Comparison of ENCODE assay signal across 1 cellular context in the genomic region with DNA sequence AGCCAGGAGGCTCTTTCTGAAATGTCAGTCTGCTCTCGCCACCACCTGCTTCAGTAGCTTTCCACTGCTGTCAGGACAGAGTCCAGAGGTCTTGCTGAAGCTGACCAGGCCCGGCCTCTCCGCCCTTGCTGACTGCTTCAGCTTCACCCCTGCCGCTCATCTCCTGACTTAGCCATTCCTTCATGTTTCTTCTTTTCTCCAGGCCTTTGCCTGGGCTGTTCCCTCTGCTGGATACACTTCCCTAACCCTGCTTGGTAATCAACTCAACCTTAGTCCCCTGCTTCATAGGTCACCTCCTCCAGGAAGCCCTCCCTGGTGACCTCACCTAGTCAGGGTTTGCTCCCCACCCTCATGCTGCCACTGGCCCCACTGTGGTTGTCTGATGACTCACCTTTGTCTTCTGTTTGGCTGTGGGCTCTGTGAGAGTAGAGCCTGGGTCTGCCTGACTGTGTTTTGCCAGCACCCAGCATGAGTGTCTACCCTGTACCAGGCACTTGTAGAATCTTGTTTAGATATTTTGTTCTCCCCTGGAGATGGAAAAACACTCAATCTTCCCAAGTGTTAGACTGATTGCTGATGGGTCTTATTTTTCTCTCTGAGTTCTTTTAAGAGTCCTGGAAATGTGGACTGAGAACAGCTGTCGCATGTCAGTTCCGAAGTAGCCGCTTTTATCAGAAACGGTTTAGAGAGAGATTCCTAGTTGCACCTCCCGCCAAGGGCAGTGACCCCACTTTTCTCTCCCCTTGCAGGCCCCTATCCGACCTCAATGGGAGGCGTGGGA.
A peak's percentile ranks its signal among the peaks of the same experiment; 100 is the strongest.
TF ChIP-seq lines count a peak whose summit lies in the region.

No MANE protein-coding gene starts in this region.

TF ChIP-seq in HepG2, 621 proteins besides CTCF, POLR2A, EP300 and RAD21 (continued from another document):
- TF ChIP-seq, protein P1, sequence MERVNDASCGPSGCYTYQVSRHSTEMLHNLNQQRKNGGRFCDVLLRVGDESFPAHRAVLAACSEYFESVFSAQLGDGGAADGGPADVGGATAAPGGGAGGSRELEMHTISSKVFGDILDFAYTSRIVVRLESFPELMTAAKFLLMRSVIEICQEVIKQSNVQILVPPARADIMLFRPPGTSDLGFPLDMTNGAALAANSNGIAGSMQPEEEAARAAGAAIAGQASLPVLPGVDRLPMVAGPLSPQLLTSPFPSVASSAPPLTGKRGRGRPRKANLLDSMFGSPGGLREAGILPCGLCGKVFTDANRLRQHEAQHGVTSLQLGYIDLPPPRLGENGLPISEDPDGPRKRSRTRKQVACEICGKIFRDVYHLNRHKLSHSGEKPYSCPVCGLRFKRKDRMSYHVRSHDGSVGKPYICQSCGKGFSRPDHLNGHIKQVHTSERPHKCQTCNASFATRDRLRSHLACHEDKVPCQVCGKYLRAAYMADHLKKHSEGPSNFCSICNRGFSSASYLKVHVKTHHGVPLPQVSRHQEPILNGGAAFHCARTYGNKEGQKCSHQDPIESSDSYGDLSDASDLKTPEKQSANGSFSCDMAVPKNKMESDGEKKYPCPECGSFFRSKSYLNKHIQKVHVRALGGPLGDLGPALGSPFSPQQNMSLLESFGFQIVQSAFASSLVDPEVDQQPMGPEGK (CRISPR knock-in tag; IDR thresholded peaks at IDR 0.05), result peak; percentile 72
- peak; percentile 49; the same call in 1 of the 2 replicates for TF ChIP-seq DPF2 (CRISPR knock-in tag; IDR thresholded peaks at IDR 0.05; ENCODE audit: borderline replicate concordance, low read depth)
- peak; percentile 98 for TF ChIP-seq FOSL2 (CRISPR knock-in tag; IDR thresholded peaks at IDR 0.05)
- 0 out of 2 replicates have a peak, but pooled peaks have one; percentile 31 for TF ChIP-seq ZNF891 (CRISPR knock-in tag; IDR thresholded peaks at IDR 0.05)
- TF ChIP-seq ZNF644 (CRISPR knock-in tag; IDR thresholded peaks at IDR 0.05; ENCODE audit: low read depth), result peak; percentile 71; the same call in 1 of the 2 replicates
- TF ChIP-seq, protein P2, sequence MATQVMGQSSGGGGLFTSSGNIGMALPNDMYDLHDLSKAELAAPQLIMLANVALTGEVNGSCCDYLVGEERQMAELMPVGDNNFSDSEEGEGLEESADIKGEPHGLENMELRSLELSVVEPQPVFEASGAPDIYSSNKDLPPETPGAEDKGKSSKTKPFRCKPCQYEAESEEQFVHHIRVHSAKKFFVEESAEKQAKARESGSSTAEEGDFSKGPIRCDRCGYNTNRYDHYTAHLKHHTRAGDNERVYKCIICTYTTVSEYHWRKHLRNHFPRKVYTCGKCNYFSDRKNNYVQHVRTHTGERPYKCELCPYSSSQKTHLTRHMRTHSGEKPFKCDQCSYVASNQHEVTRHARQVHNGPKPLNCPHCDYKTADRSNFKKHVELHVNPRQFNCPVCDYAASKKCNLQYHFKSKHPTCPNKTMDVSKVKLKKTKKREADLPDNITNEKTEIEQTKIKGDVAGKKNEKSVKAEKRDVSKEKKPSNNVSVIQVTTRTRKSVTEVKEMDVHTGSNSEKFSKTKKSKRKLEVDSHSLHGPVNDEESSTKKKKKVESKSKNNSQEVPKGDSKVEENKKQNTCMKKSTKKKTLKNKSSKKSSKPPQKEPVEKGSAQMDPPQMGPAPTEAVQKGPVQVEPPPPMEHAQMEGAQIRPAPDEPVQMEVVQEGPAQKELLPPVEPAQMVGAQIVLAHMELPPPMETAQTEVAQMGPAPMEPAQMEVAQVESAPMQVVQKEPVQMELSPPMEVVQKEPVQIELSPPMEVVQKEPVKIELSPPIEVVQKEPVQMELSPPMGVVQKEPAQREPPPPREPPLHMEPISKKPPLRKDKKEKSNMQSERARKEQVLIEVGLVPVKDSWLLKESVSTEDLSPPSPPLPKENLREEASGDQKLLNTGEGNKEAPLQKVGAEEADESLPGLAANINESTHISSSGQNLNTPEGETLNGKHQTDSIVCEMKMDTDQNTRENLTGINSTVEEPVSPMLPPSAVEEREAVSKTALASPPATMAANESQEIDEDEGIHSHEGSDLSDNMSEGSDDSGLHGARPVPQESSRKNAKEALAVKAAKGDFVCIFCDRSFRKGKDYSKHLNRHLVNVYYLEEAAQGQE (IDR thresholded peaks at IDR 0.05; ENCODE audit: borderline replicate concordance in 1 of 2, low read depth in 1 of 2, low read length in 2 of 2), result 0 out of 4 replicates have a peak, but pooled peaks of 1 of the 2 experiments have one; percentile 9
- TF ChIP-seq, protein P3, sequence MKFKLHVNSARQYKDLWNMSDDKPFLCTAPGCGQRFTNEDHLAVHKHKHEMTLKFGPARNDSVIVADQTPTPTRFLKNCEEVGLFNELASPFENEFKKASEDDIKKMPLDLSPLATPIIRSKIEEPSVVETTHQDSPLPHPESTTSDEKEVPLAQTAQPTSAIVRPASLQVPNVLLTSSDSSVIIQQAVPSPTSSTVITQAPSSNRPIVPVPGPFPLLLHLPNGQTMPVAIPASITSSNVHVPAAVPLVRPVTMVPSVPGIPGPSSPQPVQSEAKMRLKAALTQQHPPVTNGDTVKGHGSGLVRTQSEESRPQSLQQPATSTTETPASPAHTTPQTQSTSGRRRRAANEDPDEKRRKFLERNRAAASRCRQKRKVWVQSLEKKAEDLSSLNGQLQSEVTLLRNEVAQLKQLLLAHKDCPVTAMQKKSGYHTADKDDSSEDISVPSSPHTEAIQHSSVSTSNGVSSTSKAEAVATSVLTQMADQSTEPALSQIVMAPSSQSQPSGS (CRISPR knock-in tag; IDR thresholded peaks at IDR 0.05), result 0 out of 2 replicates have a peak, but pooled peaks have one; percentile 34
- TF ChIP-seq ZNF790 (CRISPR knock-in tag; IDR thresholded peaks at IDR 0.05; ENCODE audit: borderline replicate concordance), result no peak
- peak; percentile 72; the same call in 1 of the 2 replicates for TF ChIP-seq ZNF501 (CRISPR knock-in tag; IDR thresholded peaks at IDR 0.05)
- peak; percentile 66 for TF ChIP-seq ZFX (CRISPR knock-in tag; IDR thresholded peaks at IDR 0.05; ENCODE audit: low read depth)
- TF ChIP-seq SRY (CRISPR knock-in tag; IDR thresholded peaks at IDR 0.05), result 0 out of 2 replicates have a peak, but pooled peaks have one; percentile 7
- no peak for TF ChIP-seq ZNF234 (CRISPR knock-in tag; conservative IDR thresholded peaks at IDR 0.05)
- TF ChIP-seq ZBTB38 (CRISPR knock-in tag; IDR thresholded peaks at IDR 0.05), result peak; percentile 93
- TF ChIP-seq, protein P4, sequence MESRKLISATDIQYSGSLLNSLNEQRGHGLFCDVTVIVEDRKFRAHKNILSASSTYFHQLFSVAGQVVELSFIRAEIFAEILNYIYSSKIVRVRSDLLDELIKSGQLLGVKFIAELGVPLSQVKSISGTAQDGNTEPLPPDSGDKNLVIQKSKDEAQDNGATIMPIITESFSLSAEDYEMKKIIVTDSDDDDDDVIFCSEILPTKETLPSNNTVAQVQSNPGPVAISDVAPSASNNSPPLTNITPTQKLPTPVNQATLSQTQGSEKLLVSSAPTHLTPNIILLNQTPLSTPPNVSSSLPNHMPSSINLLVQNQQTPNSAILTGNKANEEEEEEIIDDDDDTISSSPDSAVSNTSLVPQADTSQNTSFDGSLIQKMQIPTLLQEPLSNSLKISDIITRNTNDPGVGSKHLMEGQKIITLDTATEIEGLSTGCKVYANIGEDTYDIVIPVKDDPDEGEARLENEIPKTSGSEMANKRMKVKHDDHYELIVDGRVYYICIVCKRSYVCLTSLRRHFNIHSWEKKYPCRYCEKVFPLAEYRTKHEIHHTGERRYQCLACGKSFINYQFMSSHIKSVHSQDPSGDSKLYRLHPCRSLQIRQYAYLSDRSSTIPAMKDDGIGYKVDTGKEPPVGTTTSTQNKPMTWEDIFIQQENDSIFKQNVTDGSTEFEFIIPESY (CRISPR knock-in tag; IDR thresholded peaks at IDR 0.05), result peak; percentile 7; the same call in 1 of the 2 replicates
- peak; percentile 24; the same call in 1 of the 2 replicates for TF ChIP-seq FOXA3 (CRISPR knock-in tag; IDR thresholded peaks at IDR 0.05)
- 0 out of 2 replicates have a peak, but pooled peaks have one; percentile 58 for TF ChIP-seq ZSCAN29 (CRISPR knock-in tag; conservative IDR thresholded peaks at IDR 0.05)
- 0 out of 2 replicates have a peak, but pooled peaks have one; percentile 10 for TF ChIP-seq ZNF747 (CRISPR knock-in tag; IDR thresholded peaks at IDR 0.05; ENCODE audit: borderline replicate concordance)
- TF ChIP-seq, protein P5, sequence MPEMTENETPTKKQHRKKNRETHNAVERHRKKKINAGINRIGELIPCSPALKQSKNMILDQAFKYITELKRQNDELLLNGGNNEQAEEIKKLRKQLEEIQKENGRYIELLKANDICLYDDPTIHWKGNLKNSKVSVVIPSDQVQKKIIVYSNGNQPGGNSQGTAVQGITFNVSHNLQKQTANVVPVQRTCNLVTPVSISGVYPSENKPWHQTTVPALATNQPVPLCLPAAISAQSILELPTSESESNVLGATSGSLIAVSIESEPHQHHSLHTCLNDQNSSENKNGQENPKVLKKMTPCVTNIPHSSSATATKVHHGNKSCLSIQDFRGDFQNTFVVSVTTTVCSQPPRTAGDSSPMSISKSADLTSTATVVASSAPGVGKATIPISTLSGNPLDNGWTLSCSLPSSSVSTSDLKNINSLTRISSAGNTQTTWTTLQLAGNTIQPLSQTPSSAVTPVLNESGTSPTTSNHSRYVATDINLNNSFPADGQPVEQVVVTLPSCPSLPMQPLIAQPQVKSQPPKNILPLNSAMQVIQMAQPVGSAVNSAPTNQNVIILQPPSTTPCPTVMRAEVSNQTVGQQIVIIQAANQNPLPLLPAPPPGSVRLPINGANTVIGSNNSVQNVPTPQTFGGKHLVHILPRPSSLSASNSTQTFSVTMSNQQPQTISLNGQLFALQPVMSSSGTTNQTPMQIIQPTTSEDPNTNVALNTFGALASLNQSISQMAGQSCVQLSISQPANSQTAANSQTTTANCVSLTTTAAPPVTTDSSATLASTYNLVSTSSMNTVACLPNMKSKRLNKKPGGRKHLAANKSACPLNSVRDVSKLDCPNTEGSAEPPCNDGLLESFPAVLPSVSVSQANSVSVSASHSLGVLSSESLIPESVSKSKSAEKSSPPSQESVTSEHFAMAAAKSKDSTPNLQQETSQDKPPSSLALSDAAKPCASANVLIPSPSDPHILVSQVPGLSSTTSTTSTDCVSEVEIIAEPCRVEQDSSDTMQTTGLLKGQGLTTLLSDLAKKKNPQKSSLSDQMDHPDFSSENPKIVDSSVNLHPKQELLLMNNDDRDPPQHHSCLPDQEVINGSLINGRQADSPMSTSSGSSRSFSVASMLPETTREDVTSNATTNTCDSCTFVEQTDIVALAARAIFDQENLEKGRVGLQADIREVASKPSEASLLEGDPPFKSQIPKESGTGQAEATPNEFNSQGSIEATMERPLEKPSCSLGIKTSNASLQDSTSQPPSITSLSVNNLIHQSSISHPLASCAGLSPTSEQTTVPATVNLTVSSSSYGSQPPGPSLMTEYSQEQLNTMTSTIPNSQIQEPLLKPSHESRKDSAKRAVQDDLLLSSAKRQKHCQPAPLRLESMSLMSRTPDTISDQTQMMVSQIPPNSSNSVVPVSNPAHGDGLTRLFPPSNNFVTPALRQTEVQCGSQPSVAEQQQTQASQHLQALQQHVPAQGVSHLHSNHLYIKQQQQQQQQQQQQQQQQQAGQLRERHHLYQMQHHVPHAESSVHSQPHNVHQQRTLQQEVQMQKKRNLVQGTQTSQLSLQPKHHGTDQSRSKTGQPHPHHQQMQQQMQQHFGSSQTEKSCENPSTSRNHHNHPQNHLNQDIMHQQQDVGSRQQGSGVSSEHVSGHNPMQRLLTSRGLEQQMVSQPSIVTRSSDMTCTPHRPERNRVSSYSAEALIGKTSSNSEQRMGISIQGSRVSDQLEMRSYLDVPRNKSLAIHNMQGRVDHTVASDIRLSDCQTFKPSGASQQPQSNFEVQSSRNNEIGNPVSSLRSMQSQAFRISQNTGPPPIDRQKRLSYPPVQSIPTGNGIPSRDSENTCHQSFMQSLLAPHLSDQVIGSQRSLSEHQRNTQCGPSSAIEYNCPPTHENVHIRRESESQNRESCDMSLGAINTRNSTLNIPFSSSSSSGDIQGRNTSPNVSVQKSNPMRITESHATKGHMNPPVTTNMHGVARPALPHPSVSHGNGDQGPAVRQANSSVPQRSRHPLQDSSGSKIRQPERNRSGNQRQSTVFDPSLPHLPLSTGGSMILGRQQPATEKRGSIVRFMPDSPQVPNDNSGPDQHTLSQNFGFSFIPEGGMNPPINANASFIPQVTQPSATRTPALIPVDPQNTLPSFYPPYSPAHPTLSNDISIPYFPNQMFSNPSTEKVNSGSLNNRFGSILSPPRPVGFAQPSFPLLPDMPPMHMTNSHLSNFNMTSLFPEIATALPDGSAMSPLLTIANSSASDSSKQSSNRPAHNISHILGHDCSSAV (CRISPR knock-in tag; IDR thresholded peaks at IDR 0.05; ENCODE audit: borderline replicate concordance), result peak; percentile 71; the same call in 1 of the 2 replicates
- TF ChIP-seq HDAC2 (CRISPR knock-in tag; IDR thresholded peaks at IDR 0.05), result peak; percentile 47; the same call in 1 of the 2 replicates
- peak; percentile 30; the same call in 1 of the 2 replicates for TF ChIP-seq NR2C2 (CRISPR knock-in tag; IDR thresholded peaks at IDR 0.05; ENCODE audit: borderline replicate concordance)
- peak; percentile 12; the same call in 1 of the 2 replicates for TF ChIP-seq ELF3 (CRISPR knock-in tag; IDR thresholded peaks at IDR 0.05)
- TF ChIP-seq HNF4A (CRISPR knock-in tag; IDR thresholded peaks at IDR 0.05), result peak; percentile 74
- no peak; the same call in 1 of the 2 replicates for TF ChIP-seq SPEN (CRISPR knock-in tag; IDR thresholded peaks at IDR 0.05; ENCODE audit: low read depth)
- peak; percentile 77; the same call in 1 of the 2 replicates for TF ChIP-seq ZNF3 (CRISPR knock-in tag; IDR thresholded peaks at IDR 0.05)
- TF ChIP-seq, protein P6, sequence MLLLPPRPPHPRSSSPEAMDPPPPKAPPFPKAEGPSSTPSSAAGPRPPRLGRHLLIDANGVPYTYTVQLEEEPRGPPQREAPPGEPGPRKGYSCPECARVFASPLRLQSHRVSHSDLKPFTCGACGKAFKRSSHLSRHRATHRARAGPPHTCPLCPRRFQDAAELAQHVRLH (CRISPR knock-in tag; IDR thresholded peaks at IDR 0.05; ENCODE audit: borderline replicate concordance, low read depth), result peak; percentile 80; the same call in 1 of the 2 replicates
- TF ChIP-seq, protein P7, sequence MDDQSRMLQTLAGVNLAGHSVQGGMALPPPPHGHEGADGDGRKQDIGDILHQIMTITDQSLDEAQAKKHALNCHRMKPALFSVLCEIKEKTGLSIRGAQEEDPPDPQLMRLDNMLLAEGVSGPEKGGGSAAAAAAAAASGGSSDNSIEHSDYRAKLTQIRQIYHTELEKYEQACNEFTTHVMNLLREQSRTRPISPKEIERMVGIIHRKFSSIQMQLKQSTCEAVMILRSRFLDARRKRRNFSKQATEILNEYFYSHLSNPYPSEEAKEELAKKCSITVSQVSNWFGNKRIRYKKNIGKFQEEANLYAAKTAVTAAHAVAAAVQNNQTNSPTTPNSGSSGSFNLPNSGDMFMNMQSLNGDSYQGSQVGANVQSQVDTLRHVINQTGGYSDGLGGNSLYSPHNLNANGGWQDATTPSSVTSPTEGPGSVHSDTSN (CRISPR knock-in tag; IDR thresholded peaks at IDR 0.05; ENCODE audit: borderline replicate concordance), result no peak
- TF ChIP-seq RELA (CRISPR knock-in tag; IDR thresholded peaks at IDR 0.05), result 0 out of 2 replicates have a peak, but pooled peaks have one; percentile 57
- peak; percentile 26; the same call in 1 of the 2 replicates for TF ChIP-seq ETV5 (CRISPR knock-in tag; IDR thresholded peaks at IDR 0.05; ENCODE audit: borderline replicate concordance)
- TF ChIP-seq ZNF709 (CRISPR knock-in tag; IDR thresholded peaks at IDR 0.05), result 0 out of 2 replicates have a peak, but pooled peaks have one; percentile 33
- TF ChIP-seq DMAP1 (CRISPR knock-in tag; IDR thresholded peaks at IDR 0.05), result 0 out of 2 replicates have a peak, but pooled peaks have one; percentile 23
- peak; percentile 84 for TF ChIP-seq ZNF292 (CRISPR knock-in tag; IDR thresholded peaks at IDR 0.05; ENCODE audit: borderline replicate concordance, low read depth)
- peak; percentile 14; the same call in 1 of the 2 replicates for TF ChIP-seq YEATS2 (CRISPR knock-in tag; IDR thresholded peaks at IDR 0.05; ENCODE audit: borderline replicate concordance)
